In the genomic region with DNA sequence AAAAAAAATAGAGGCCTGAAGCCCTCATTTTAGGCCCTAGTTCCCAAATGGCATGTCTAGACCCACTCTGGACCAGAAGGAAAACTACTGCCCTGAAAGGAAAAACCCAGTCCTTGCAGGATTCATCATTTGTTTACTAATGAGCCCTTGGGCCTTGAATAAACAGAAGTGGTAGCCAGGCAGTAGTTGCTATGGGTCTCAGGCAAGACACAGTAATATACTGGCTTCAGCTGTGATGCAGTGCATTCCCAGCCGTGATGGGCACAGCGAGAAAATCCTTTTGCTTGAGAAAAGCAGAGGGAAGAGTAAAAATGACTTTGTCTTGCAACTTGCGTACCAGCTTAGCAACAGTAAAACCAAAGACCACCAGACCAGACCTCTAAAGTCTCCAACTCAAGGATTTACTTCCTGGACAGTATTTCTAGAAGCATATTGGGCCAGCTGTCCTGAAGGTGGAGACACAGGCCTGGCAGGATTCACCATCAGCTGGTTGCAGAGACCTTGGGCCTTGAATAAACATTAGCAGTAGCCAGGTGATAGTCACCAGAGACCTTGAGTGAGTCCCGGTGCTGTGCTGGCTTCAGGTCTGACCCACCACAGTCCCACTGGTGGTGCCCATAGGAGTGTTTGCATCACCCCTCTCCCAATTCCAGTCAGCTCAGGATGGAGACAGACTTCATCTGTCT, we compare ENCODE assay signal across 29 cellular contexts.
DNase-seq lines count a peak whose midpoint lies in the region; ATAC-seq, FAIRE-seq and TF ChIP-seq lines count a peak whose summit lies in the region.
"Had no signal": no experiment of that assay in that cellular context is flagged by ENCODE, and none has a peak within 500 bp of the region (broad histone marks: within the 10 kb centered on the region; RNA-seq: fewer than 3 reads in every experiment).

No MANE protein-coding gene starts in this region.

- no peak for FAIRE-seq in GM12878 (lab: Jason Lieb, UNC)
- FAIRE-seq: astrocyte, colon had no signal

- H4K20me1 ChIP-seq in DND-41 (ENCODE audit: insufficient read depth, low read length), result no peaks in the 10 kb centered on the region
- no peaks in the 10 kb centered on the region for H4K20me1 ChIP-seq in GM12878 (ENCODE audit: control insufficient read depth, insufficient read depth)
- H4K20me1 ChIP-seq: BLaER1 had no signal

- H3K27me3 ChIP-seq in DND-41 (ENCODE audit: insufficient read depth, low read length, poor library complexity) (no peaks in the 10 kb centered on the region), GM12878 (replicated peaks in 1 of 2; ENCODE audit: control insufficient read depth in 2 of 2, insufficient read depth in 2 of 2, low read length in 1 of 2) (no peaks in the 10 kb centered on the region), right lobe of liver (no peaks in the 10 kb centered on the region), dorsolateral prefrontal cortex (no peaks in the 10 kb centered on the region)
- H3K27me3 ChIP-seq: BLaER1, cardiac muscle cell, right atrium auricular region, suprapubic skin, upper lobe of left lung had no signal

- BruUV-seq in GM12878 (replicated peaks; lab: Mats Ljungman, UMichigan), result no TSS peak

- CTCF ChIA-PET in GM12878 (lab: Yijun Ruan, JAX), result interaction anchor here (0.8 to 1.1 kb wide), 3 partner anchors 14 to 236 kb away, joined by 3 read pairs; no protein-coding TSS in a partner anchor

- no peaks in the 10 kb centered on the region for H3K36me3 ChIP-seq in DND-41 (ENCODE audit: insufficient read depth, low read length)
- no peaks in the 10 kb centered on the region for H3K36me3 ChIP-seq in GM12878 (ENCODE audit: control insufficient read depth in 2 of 2, insufficient read depth in 2 of 2, low read length in 1 of 2)
- no peaks in the 10 kb centered on the region for H3K36me3 ChIP-seq in right lobe of liver
- H3K36me3 ChIP-seq: BLaER1, cardiac muscle cell, left ventricle myocardium inferior, right atrium auricular region, suprapubic skin, upper lobe of left lung had no signal

- ATAC-seq in DND-41 (ENCODE audit: insufficient read depth, low read depth), result no peak
- peak; percentile 68 for ATAC-seq in GM12878
- peak in 3 of 4 donors; percentile 53 to 85 (median 76) for ATAC-seq in right lobe of liver
- ATAC-seq: activated CD8-positive, alpha-beta memory T cell treated with anti-CD3 and anti-CD28 coated beads, Interleukin-2, amount 10 ng/mL, durations not matched to agents 7 days and 5 days; activated T-cell treated with anti-CD3 and anti-CD28 coated beads, Interleukin-2, amount 50 U/mL, for 72 hours; natural killer cell treated with Interleukin-12 subunit alpha and Interleukin-12 subunit beta and Interleukin-15 and Interleukin-18, amount 100 ng/mL, for 72 hours had no signal

- no peak overlapping the region for H3K27ac Mint-ChIP-seq in progenitor cell of endocrine pancreas
- H3K27ac Mint-ChIP-seq: activated B cell treated with CpG ODN at 0.5 μM for 24 hours; activated CD8-positive, alpha-beta memory T cell treated with anti-CD3 and anti-CD28 coated beads, Interleukin-2, amount 10 ng/mL, durations not matched to agents 7 days and 5 days; activated T-cell treated with anti-CD3 and anti-CD28 coated beads, Interleukin-2, amount 50 U/mL, for 72 hours; natural killer cell treated with Interleukin-12 subunit alpha and Interleukin-12 subunit beta and Interleukin-15 and Interleukin-18, amount 100 ng/mL, for 72 hours had no signal

- no peaks in the 10 kb centered on the region for H3K4me1 ChIP-seq in DND-41 (ENCODE audit: insufficient read depth, low read length)
- H3K4me1 ChIP-seq in GM12878 (ENCODE audit: control insufficient read depth, insufficient read depth, low read length), result no peaks in the 10 kb centered on the region
- H3K4me1 ChIP-seq in right lobe of liver, result no peaks in the 10 kb centered on the region
- H3K4me1 ChIP-seq: BLaER1, left ventricle myocardium inferior, right atrium auricular region, suprapubic skin, upper lobe of left lung had no signal

- no peaks in the 10 kb centered on the region for H3K9me3 Mint-ChIP-seq in progenitor cell of endocrine pancreas (ENCODE audit: low read depth)

- H3K4me2 ChIP-seq in DND-41 (ENCODE audit: insufficient read depth, low read length) (no peak overlapping the region), GM12878 (ENCODE audit: control insufficient read depth, insufficient read depth) (no peak overlapping the region)
- H3K4me2 ChIP-seq: BLaER1 had no signal

- no peaks in the 10 kb centered on the region for H3K36me3 Mint-ChIP-seq in progenitor cell of endocrine pancreas (ENCODE audit: insufficient read depth)
- H3K36me3 Mint-ChIP-seq: activated CD8-positive, alpha-beta memory T cell treated with anti-CD3 and anti-CD28 coated beads, Interleukin-2, amount 10 ng/mL, durations not matched to agents 7 days and 5 days; natural killer cell treated with Interleukin-12 subunit alpha and Interleukin-12 subunit beta and Interleukin-15 and Interleukin-18, amount 100 ng/mL, for 72 hours had no signal

- WGBS in GM12878 (ENCODE audit: insufficient coverage, insufficient replicate concordance, low lambda C conversion rate, missing lambda C conversion rate), result 22% methylated on average over 4 of the region's 4 CpGs
- WGBS in right lobe of liver (ENCODE audit: insufficient coverage, low coverage, low lambda C conversion rate, missing lambda C conversion rate), result 81% methylated on average over 4 of the region's 4 CpGs

- peak overlapping the region; percentile 1; the same call in 1 of the 2 replicates for H2AFZ ChIP-seq in DND-41 (ENCODE audit: low read depth, low read length)
- H2AFZ ChIP-seq in GM12878 (ENCODE audit: control insufficient read depth, low read depth, low read length), result no peak overlapping the region; the same call in 1 of the 2 replicates

- H3K79me2 ChIP-seq in DND-41 (ENCODE audit: insufficient read depth, low read length) (no peaks in the 10 kb centered on the region), GM12878 (ENCODE audit: control insufficient read depth, insufficient read depth, low read length) (no peaks in the 10 kb centered on the region)

- H3K4me3 ChIP-seq in DND-41 (ENCODE audit: low read depth in 1 of 2, low read length in 2 of 2), result no peak overlapping the region
- H3K4me3 ChIP-seq in GM12878, result no peak overlapping the region
- no peak overlapping the region for H3K4me3 ChIP-seq in right lobe of liver
- no peak overlapping the region for H3K4me3 ChIP-seq in dorsolateral prefrontal cortex
- H3K4me3 ChIP-seq: BLaER1, cardiac muscle cell, left ventricle myocardium inferior, right atrium auricular region, suprapubic skin, upper lobe of left lung had no signal

- in situ Hi-C loops in Caki2 (cut with HindIII; ENCODE audit: low pct_unique_long_range_greater_than_20kb, low sequenced_read_pairs), result no loop called here
- in situ Hi-C loops in GM12878 (cut with MboI), result no loop called here
- in situ Hi-C loops in G401 (cut with HindIII; ENCODE audit: low sequenced_read_pairs), result no loop called here

- TF ChIP-seq RAD21 in GM12878 (IDR thresholded peaks at IDR 0.05; ENCODE audit: insufficient read depth, low read depth, low read length), result peak; percentile 35; the same call in 1 of the 2 replicates

- SMC1A ChIA-PET in GM12878 (lab: Charles Lee; ENCODE audit: uncharacterized antibody, unreplicated experiment), result interaction anchor here (0.9 to 1.2 kb wide), 4 partner anchors 16 to 431 kb away, joined by 3 to 4 read pairs (median 3); no protein-coding TSS in a partner anchor

- H3K9me3 ChIP-seq in DND-41 (ENCODE audit: insufficient read depth, low read length, severe bottlenecking) (no peaks in the 10 kb centered on the region), GM12878 (replicated peaks; ENCODE audit: control insufficient read depth, insufficient read depth, low read length) (no peaks in the 10 kb centered on the region), right lobe of liver (no peaks in the 10 kb centered on the region)
- H3K9me3 ChIP-seq: BLaER1, left ventricle myocardium inferior, right atrium auricular region, suprapubic skin, upper lobe of left lung had no signal

- RAD21 ChIA-PET in GM12878 (lab: Charles Lee; ENCODE audit: unreplicated experiment), result no interaction called here

- no peak overlapping the region for H3K4me3 Mint-ChIP-seq in progenitor cell of endocrine pancreas (ENCODE audit: low read depth)
- H3K4me3 Mint-ChIP-seq: activated B cell treated with CpG ODN at 0.5 μM for 24 hours; activated CD8-positive, alpha-beta memory T cell treated with anti-CD3 and anti-CD28 coated beads, Interleukin-2, amount 10 ng/mL, durations not matched to agents 7 days and 5 days; activated T-cell treated with anti-CD3 and anti-CD28 coated beads, Interleukin-2, amount 50 U/mL, for 72 hours; natural killer cell treated with Interleukin-12 subunit alpha and Interleukin-12 subunit beta and Interleukin-15 and Interleukin-18, amount 100 ng/mL, for 72 hours had no signal

- H3K27ac ChIP-seq in DND-41 (ENCODE audit: low read length), result no peak overlapping the region
- H3K27ac ChIP-seq in GM12878 (ENCODE audit: control insufficient read depth, insufficient read depth), result no peak overlapping the region
- no peak overlapping the region for H3K27ac ChIP-seq in right lobe of liver
- no peak overlapping the region for H3K27ac ChIP-seq in dorsolateral prefrontal cortex
- H3K27ac ChIP-seq: BLaER1, cardiac muscle cell, epithelial cell of prostate, left ventricle myocardium inferior, right atrium auricular region, suprapubic skin, upper lobe of left lung had no signal

- POLR2A ChIA-PET in GM12878 (lab: Charles Lee), result no interaction called here

- no peak for TF ChIP-seq EP300 in GM12878 (IDR thresholded peaks at IDR 0.05; ENCODE audit: borderline replicate concordance in 1 of 2, control insufficient read depth in 1 of 2, low read depth in 2 of 2, low read length in 2 of 2)

- no peak for TF ChIP-seq POLR2A in GM12878 (IDR thresholded peaks at IDR 0.05; ENCODE audit: low read depth, low read length)
- no peak for TF ChIP-seq POLR2A in right lobe of liver (IDR thresholded peaks at IDR 0.05)

- intact Hi-C loops in GM12878 (cut with micrococcal nuclease; ENCODE audit: unreplicated experiment), result no loop called here
- intact Hi-C loops in right lobe of liver (cut with DNase I), result no loop called here
- intact Hi-C loops in dorsolateral prefrontal cortex (cut with DNase I), result no loop called here

- no peaks in the 10 kb centered on the region for H3K27me3 Mint-ChIP-seq in progenitor cell of endocrine pancreas
- H3K27me3 Mint-ChIP-seq: activated B cell treated with CpG ODN at 0.5 μM for 24 hours; activated CD8-positive, alpha-beta memory T cell treated with anti-CD3 and anti-CD28 coated beads, Interleukin-2, amount 10 ng/mL, durations not matched to agents 7 days and 5 days; natural killer cell treated with Interleukin-12 subunit alpha and Interleukin-12 subunit beta and Interleukin-15 and Interleukin-18, amount 100 ng/mL, for 72 hours had no signal

- DNase-seq in Caki2 (ENCODE audit: low read depth), result peak; percentile 8
- DNase-seq in DND-41, result no peak
- no peak for DNase-seq in GM12878 (ENCODE audit: low read depth, low spot score)
- DNase-seq in right lobe of liver, result no peak
- DNase-seq in G401 (ENCODE audit: low spot score), result no peak
- no peak for DNase-seq in progenitor cell of endocrine pancreas (ENCODE audit: low spot score, unreplicated experiment)
- no peak for DNase-seq in dorsolateral prefrontal cortex
- DNase-seq: activated B cell treated with CpG ODN at 0.5 μM for 24 hours; activated CD8-positive, alpha-beta memory T cell treated with anti-CD3 and anti-CD28 coated beads, Interleukin-2, amount 10 ng/mL, durations not matched to agents 7 days and 5 days; activated T-cell treated with anti-CD3 and anti-CD28 coated beads, Interleukin-2, amount 50 U/mL, for 72 hours; DMS79; effector CD8-positive, alpha-beta T cell; H7; KG1; left ventricle myocardium inferior; NCI-H1105; NCI-H2081; NCI-H226; stimulated activated CD4-positive, alpha-beta T cell treated with anti-CD3 and anti-CD28 coated beads, Interleukin-1b, Interleukin-23, amount 100 ng/mL, for 48 hours; stimulated activated naive CD4-positive, alpha-beta T cell treated with Interleukin-2 at 50 U/mL for 16 hours; upper lobe of left lung had no signal

- H3K4me1 Mint-ChIP-seq in progenitor cell of endocrine pancreas (ENCODE audit: low read depth), result no peaks in the 10 kb centered on the region
- H3K4me1 Mint-ChIP-seq: activated B cell treated with CpG ODN at 0.5 μM for 24 hours; activated CD8-positive, alpha-beta memory T cell treated with anti-CD3 and anti-CD28 coated beads, Interleukin-2, amount 10 ng/mL, durations not matched to agents 7 days and 5 days had no signal

- TF ChIP-seq CTCF in DND-41 (IDR thresholded peaks at IDR 0.05; ENCODE audit: borderline replicate concordance, extremely low read depth, low read length, poor library complexity, severe bottlenecking) (no peak), GM12878 (IDR thresholded peaks at IDR 0.05 in 2 of 3, conservative IDR thresholded peaks at IDR 0.05 in 1 of 3; ENCODE audit: control insufficient read depth in 2 of 3, extremely low read depth in 1 of 3, insufficient read depth in 1 of 3, low read depth in 3 of 3, low read length in 3 of 3) (peak in 1 of 3 experiments; percentile 25; a peak in 1 of 6 replicates), right lobe of liver (IDR thresholded peaks at IDR 0.05) (peak in 1 of 4 donors; percentile 31), progenitor cell of endocrine pancreas (IDR thresholded peaks at IDR 0.05; ENCODE audit: unreplicated experiment) (no peak), dorsolateral prefrontal cortex (IDR thresholded peaks at IDR 0.05 in 54 of 56, conservative IDR thresholded peaks at IDR 0.05 in 2 of 56; ENCODE audit: low read depth in 1 of 56, partially characterized antibody in 56 of 56) (no peak)

- H3K9ac ChIP-seq in DND-41 (ENCODE audit: low read depth, low read length) (no peak overlapping the region), GM12878 (ENCODE audit: control insufficient read depth, insufficient read depth, low read length) (no peak overlapping the region)
- H3K9ac ChIP-seq: BLaER1 had no signal
